ENCODE assay signal across 8 cellular contexts in the genomic region with DNA sequence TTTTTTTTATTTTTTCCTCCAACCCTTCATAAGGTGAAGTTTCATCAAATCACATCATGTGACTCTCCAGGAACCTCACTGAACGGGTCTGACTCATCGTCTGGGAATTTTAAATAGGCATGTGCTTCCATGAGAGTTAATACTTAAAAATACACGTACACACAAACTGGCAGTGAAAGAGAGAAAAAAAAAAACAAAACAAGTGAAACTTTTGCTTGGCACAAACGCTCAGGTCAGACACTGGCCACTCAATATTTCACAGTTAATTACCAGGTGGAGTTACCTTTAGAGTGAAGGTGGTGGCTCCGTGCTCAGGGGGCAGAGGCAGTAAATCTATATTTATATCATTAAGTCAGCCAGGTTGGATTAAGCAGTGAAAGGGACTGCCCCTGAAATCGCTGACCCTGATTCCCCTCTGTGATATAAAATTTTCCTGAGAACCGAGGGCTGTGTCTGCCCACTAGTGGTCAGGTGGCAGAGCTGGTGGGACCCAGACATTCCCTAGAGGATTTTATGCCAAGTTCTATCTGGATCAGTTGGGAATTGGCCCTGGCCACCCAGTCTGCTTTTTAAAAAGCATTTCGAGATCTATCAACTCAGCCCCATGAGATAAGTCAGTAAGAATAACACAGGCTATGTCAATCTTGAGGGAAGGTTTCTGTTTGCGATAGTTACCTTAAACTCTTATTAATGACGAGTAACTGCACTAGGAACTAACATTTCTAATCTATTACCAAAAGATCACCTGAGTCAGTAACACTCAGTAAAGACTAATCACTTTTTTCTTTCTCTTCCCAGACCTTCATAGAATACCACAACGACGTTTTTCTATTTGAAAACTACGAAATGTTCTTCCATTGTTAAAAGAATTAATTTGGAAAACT.
DNase-seq lines count a peak whose midpoint lies in the region; ATAC-seq and TF ChIP-seq lines count a peak whose summit lies in the region.

No MANE protein-coding gene starts in this region.

- H3F3A ChIP-seq in neural cell (ENCODE audit: insufficient read depth, low read length, poor library complexity, severe bottlenecking): no peaks in the 10 kb centered on the region

- peak; percentile 93 for DNase-seq in A172 (ENCODE audit: low spot score)
- peak; percentile 95 for DNase-seq in H4 (ENCODE audit: low spot score)
- peak; percentile 76 for DNase-seq in epidermal melanocyte (ENCODE audit: insufficient read length, low spot score)
- no peak for DNase-seq in NCI-H1436 (lab: John Stamatoyannopoulos, UW)

- H3K4me3 ChIP-seq in OCI-LY3 (ENCODE audit: low read length) (no peak overlapping the region), neural cell (ENCODE audit: low read length) (no peak overlapping the region)

- H3K9me3 ChIP-seq in OCI-LY3 (ENCODE audit: insufficient read depth, low read length): no peaks in the 10 kb centered on the region
- no peaks in the 10 kb centered on the region for H3K9me3 ChIP-seq in neural cell (ENCODE audit: low read length)

- H3K4me1 ChIP-seq in OCI-LY3 (ENCODE audit: low read length): peaks cover 12% of the 10 kb centered on the region

- H2AFZ ChIP-seq in OCI-LY3 (ENCODE audit: low read depth, low read length) (no peak overlapping the region), neural cell (ENCODE audit: low read depth, low read length) (no peak overlapping the region)

- no peak for TF ChIP-seq EP300 in neural cell (conservative IDR thresholded peaks at IDR 0.05; ENCODE audit: poor library complexity, severe bottlenecking)

- H3K9me2 ChIP-seq in neural cell (ENCODE audit: insufficient read depth, low read length): no peaks in the 10 kb centered on the region

- peak; percentile 53 for TF ChIP-seq CTCF in OCI-LY3 (IDR thresholded peaks at IDR 0.05; ENCODE audit: low read depth, low read length)
- peak; percentile 48 for TF ChIP-seq CTCF in neural cell (IDR thresholded peaks at IDR 0.05; ENCODE audit: poor library complexity, severe bottlenecking)

- H4K20me1 ChIP-seq in OCI-LY3 (ENCODE audit: insufficient read depth, low read length) (no peaks in the 10 kb centered on the region), neural cell (ENCODE audit: insufficient read depth) (no peaks in the 10 kb centered on the region)

- H3K36me3 ChIP-seq in OCI-LY3 (replicated peaks; ENCODE audit: low read depth, low read length) (no peaks in the 10 kb centered on the region), neural cell (ENCODE audit: insufficient read depth, low read length) (no peaks in the 10 kb centered on the region)

- H3K9ac ChIP-seq in OCI-LY3 (ENCODE audit: low read length): no peak overlapping the region
- no peak overlapping the region for H3K9ac ChIP-seq in neural cell (ENCODE audit: low read length)

- no peak overlapping the region for H3K27ac ChIP-seq in OCI-LY3 (ENCODE audit: low read length)
- H3K27ac ChIP-seq in neural cell (ENCODE audit: low read length): no peak overlapping the region

- H3K79me2 ChIP-seq in OCI-LY3 (ENCODE audit: low read length): no peaks in the 10 kb centered on the region
- no peaks in the 10 kb centered on the region for H3K79me2 ChIP-seq in neural cell (replicated peaks; ENCODE audit: insufficient read depth, low read length)

- no peak for ATAC-seq in HG03460 (IDR thresholded peaks at IDR 0.05; ENCODE audit: unreplicated experiment)
- ATAC-seq in GM19035 (IDR thresholded peaks at IDR 0.05; ENCODE audit: unreplicated experiment): no peak

- H3K27me3 ChIP-seq in OCI-LY3 (ENCODE audit: low read depth, low read length) (no peaks in the 10 kb centered on the region), neural cell (ENCODE audit: insufficient read depth, low read depth, low read length) (no peaks in the 10 kb centered on the region)

- H3K4me2 ChIP-seq in OCI-LY3 (ENCODE audit: low read length): peak overlapping the region; percentile 42
- no peak overlapping the region for H3K4me2 ChIP-seq in neural cell (ENCODE audit: low read length)

- TF ChIP-seq RAD21 in neural cell (conservative IDR thresholded peaks at IDR 0.05): peak; percentile 46

TF ChIP-seq in neural cell, 6 proteins besides CTCF, POLR2A, EP300 and RAD21:
- TF ChIP-seq EZH2 (IDR thresholded peaks at IDR 0.05; ENCODE audit: borderline replicate concordance, insufficient read depth, low read length, poor library complexity, severe bottlenecking) (no peak), MXI1 (conservative IDR thresholded peaks at IDR 0.05; ENCODE audit: poor library complexity, severe bottlenecking) (no peak), TAF1 (IDR thresholded peaks at IDR 0.05; ENCODE audit: low read depth) (no peak), POLR2AphosphoS5 (IDR thresholded peaks at IDR 0.05) (no peak), SMC3 (conservative IDR thresholded peaks at IDR 0.05; ENCODE audit: poor library complexity) (peak; percentile 33)
- TF ChIP-seq, protein P1, sequence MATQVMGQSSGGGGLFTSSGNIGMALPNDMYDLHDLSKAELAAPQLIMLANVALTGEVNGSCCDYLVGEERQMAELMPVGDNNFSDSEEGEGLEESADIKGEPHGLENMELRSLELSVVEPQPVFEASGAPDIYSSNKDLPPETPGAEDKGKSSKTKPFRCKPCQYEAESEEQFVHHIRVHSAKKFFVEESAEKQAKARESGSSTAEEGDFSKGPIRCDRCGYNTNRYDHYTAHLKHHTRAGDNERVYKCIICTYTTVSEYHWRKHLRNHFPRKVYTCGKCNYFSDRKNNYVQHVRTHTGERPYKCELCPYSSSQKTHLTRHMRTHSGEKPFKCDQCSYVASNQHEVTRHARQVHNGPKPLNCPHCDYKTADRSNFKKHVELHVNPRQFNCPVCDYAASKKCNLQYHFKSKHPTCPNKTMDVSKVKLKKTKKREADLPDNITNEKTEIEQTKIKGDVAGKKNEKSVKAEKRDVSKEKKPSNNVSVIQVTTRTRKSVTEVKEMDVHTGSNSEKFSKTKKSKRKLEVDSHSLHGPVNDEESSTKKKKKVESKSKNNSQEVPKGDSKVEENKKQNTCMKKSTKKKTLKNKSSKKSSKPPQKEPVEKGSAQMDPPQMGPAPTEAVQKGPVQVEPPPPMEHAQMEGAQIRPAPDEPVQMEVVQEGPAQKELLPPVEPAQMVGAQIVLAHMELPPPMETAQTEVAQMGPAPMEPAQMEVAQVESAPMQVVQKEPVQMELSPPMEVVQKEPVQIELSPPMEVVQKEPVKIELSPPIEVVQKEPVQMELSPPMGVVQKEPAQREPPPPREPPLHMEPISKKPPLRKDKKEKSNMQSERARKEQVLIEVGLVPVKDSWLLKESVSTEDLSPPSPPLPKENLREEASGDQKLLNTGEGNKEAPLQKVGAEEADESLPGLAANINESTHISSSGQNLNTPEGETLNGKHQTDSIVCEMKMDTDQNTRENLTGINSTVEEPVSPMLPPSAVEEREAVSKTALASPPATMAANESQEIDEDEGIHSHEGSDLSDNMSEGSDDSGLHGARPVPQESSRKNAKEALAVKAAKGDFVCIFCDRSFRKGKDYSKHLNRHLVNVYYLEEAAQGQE (IDR thresholded peaks at IDR 0.05; ENCODE audit: borderline replicate concordance): no peak
